In genomic region chr7:114715907-114716306, GRCh38 we compare ENCODE assay signal across 15 cellular contexts.
A peak's percentile ranks its signal among the peaks of the same experiment; 100 is the strongest.
DNase-seq lines count a peak whose midpoint lies in the region; ATAC-seq, FAIRE-seq and TF ChIP-seq lines count a peak whose summit lies in the region.
"Had no signal": no experiment of that assay in that cellular context is flagged by ENCODE, and none has a peak within 500 bp of the region (broad histone marks: within the 10 kb centered on the region; RNA-seq: fewer than 3 reads in every experiment).

No MANE protein-coding gene starts in this region.

- dilution Hi-C loops in keratinocyte (cut with MboI; ENCODE audit: extremely low pct_ligation_motif_present, low sequenced_read_pairs) = no loop called here

- H3K79me2 ChIP-seq in keratinocyte (ENCODE audit: control insufficient read depth, insufficient read depth, low read length) = no peaks in the 10 kb centered on the region
- H3K79me2 ChIP-seq: hepatocyte had no signal

- no peak overlapping the region for H3K27ac ChIP-seq in keratinocyte (ENCODE audit: control insufficient read depth, insufficient read depth, low read length)
- H3K27ac ChIP-seq: hepatocyte had no signal

- H3K9me3 ChIP-seq in keratinocyte (ENCODE audit: control insufficient read depth, low read depth, low read length) = no peaks in the 10 kb centered on the region
- H3K9me3 ChIP-seq: HAP-1 had no signal

- no peak overlapping the region for H3K4me3 ChIP-seq in keratinocyte (ENCODE audit: control insufficient read depth in 2 of 3, extremely low read depth in 1 of 3, insufficient read depth in 2 of 3, low read depth in 1 of 3, low read length in 3 of 3)
- H3K4me3 ChIP-seq: HAP-1, hepatocyte had no signal

- no peak for DNase-seq in activated T-cell treated with anti-CD3 and anti-CD28 coated beads, Interleukin-2, amount 50 U/mL, for 4 hours
- no peak for DNase-seq in activated T-cell treated with anti-CD3 and anti-CD28 coated beads, Interleukin-2, amount 50 U/mL, for 1 hour
- DNase-seq in T-helper 2 cell treated with Interferon-gamma antibody and Interleukin-4, amounts not matched to agents 5 μg/mL and 100 μg/mL, for 36 hours (ENCODE audit: low spot score) = peak; percentile 33
- no peak for DNase-seq in keratinocyte (ENCODE audit: low read depth, low spot score)
- DNase-seq in GM12892 (ENCODE audit: insufficient read length) = no peak
- no peak for DNase-seq in Right ventricle myocardium inferior (ENCODE audit: missing footprints)
- DNase-seq in HUDEP-2 (lab: John Stamatoyannopoulos, UW; ENCODE audit: unreplicated experiment in 76 of 76) = no peak
- DNase-seq: activated CD8-positive, alpha-beta memory T cell treated with anti-CD3 and anti-CD28 coated beads for 24 hours; activated naive CD4-positive, alpha-beta T cell treated with anti-CD3 and anti-CD28 coated beads, Interleukin-2, amount 10 ng/mL, durations not matched to agents 7 days and 5 days; COR-L47; left cardiac atrium; NCI-H1436 treated with DMSO at 0.1 percent for 48 hours had no signal

- no peak overlapping the region for H3K4me2 ChIP-seq in keratinocyte (ENCODE audit: control insufficient read depth, extremely low read depth, insufficient read depth, low read depth, low read length)
- H3K4me2 ChIP-seq: hepatocyte had no signal

- FAIRE-seq in keratinocyte (lab: Jason Lieb, UNC) (peak; percentile 39), GM12892 (lab: Jason Lieb, UNC) (no peak)

- H2AFZ ChIP-seq in keratinocyte (ENCODE audit: control insufficient read depth, low read length) = no peak overlapping the region
- H2AFZ ChIP-seq: hepatocyte had no signal

- H4K20me1 ChIP-seq in keratinocyte (ENCODE audit: control insufficient read depth, extremely low read depth, insufficient read depth, low read length) = no peaks in the 10 kb centered on the region

- peaks cover 6% of the 10 kb centered on the region for H3K27me3 Mint-ChIP-seq in activated T-cell treated with anti-CD3 and anti-CD28 coated beads, Interleukin-2, amount 50 U/mL, for 4 hours (ENCODE audit: low read depth)
- H3K27me3 Mint-ChIP-seq in T-helper 2 cell treated with Interferon-gamma antibody and Interleukin-4, amounts not matched to agents 5 μg/mL and 100 μg/mL, for 36 hours (ENCODE audit: low read depth) = peaks cover 2% of the 10 kb centered on the region
- H3K27me3 Mint-ChIP-seq: activated naive CD4-positive, alpha-beta T cell treated with anti-CD3 and anti-CD28 coated beads, Interleukin-2, amount 10 ng/mL, durations not matched to agents 7 days and 5 days had no signal

- peak; percentile 46 to 69 for ATAC-seq in activated T-cell treated with anti-CD3 and anti-CD28 coated beads, Interleukin-2, amount 50 U/mL, for 4 hours
- ATAC-seq in HG02973 (IDR thresholded peaks at IDR 0.05; ENCODE audit: unreplicated experiment) (peak; percentile 67), Right ventricle myocardium inferior (no peak)
- ATAC-seq: left cardiac atrium had no signal

- no peaks in the 10 kb centered on the region for H3K9me1 ChIP-seq in keratinocyte (ENCODE audit: control insufficient read depth, extremely low read depth, insufficient read depth, low read length)

- no peak for TF ChIP-seq POLR2A in GM12892 (IDR thresholded peaks at IDR 0.05; ENCODE audit: low read depth, low read length)

- H3K4me1 Mint-ChIP-seq in activated T-cell treated with anti-CD3 and anti-CD28 coated beads, Interleukin-2, amount 50 U/mL, for 4 hours (ENCODE audit: low read depth) = peaks cover 3% of the 10 kb centered on the region
- peaks cover 8% of the 10 kb centered on the region for H3K4me1 Mint-ChIP-seq in T-helper 2 cell treated with Interferon-gamma antibody and Interleukin-4, amounts not matched to agents 5 μg/mL and 100 μg/mL, for 36 hours (ENCODE audit: low read depth)
- H3K4me1 Mint-ChIP-seq: activated naive CD4-positive, alpha-beta T cell treated with anti-CD3 and anti-CD28 coated beads, Interleukin-2, amount 10 ng/mL, durations not matched to agents 7 days and 5 days had no signal

- no peaks in the 10 kb centered on the region for H3K36me3 Mint-ChIP-seq in activated T-cell treated with anti-CD3 and anti-CD28 coated beads, Interleukin-2, amount 50 U/mL, for 4 hours (ENCODE audit: insufficient read depth)
- no peaks in the 10 kb centered on the region for H3K36me3 Mint-ChIP-seq in T-helper 2 cell treated with Interferon-gamma antibody and Interleukin-4, amounts not matched to agents 5 μg/mL and 100 μg/mL, for 36 hours (ENCODE audit: low read depth)
- H3K36me3 Mint-ChIP-seq: activated naive CD4-positive, alpha-beta T cell treated with anti-CD3 and anti-CD28 coated beads, Interleukin-2, amount 10 ng/mL, durations not matched to agents 7 days and 5 days had no signal

- H3K9ac ChIP-seq in keratinocyte (ENCODE audit: control insufficient read depth, extremely low read depth, insufficient read depth, low read length) = no peak overlapping the region

- no peak overlapping the region for H3K4me3 Mint-ChIP-seq in activated T-cell treated with anti-CD3 and anti-CD28 coated beads, Interleukin-2, amount 50 U/mL, for 4 hours
- H3K4me3 Mint-ChIP-seq in T-helper 2 cell treated with Interferon-gamma antibody and Interleukin-4, amounts not matched to agents 5 μg/mL and 100 μg/mL, for 36 hours = no peak overlapping the region
- H3K4me3 Mint-ChIP-seq: activated naive CD4-positive, alpha-beta T cell treated with anti-CD3 and anti-CD28 coated beads, Interleukin-2, amount 10 ng/mL, durations not matched to agents 7 days and 5 days had no signal

- H3K27ac Mint-ChIP-seq in T-helper 2 cell treated with Interferon-gamma antibody and Interleukin-4, amounts not matched to agents 5 μg/mL and 100 μg/mL, for 36 hours = no peak overlapping the region
- H3K27ac Mint-ChIP-seq: activated naive CD4-positive, alpha-beta T cell treated with anti-CD3 and anti-CD28 coated beads, Interleukin-2, amount 10 ng/mL, durations not matched to agents 7 days and 5 days had no signal

- H3K27me3 ChIP-seq in keratinocyte (ENCODE audit: control insufficient read depth, extremely low read depth, insufficient read depth, low read length) = no peaks in the 10 kb centered on the region
- H3K27me3 ChIP-seq: hepatocyte had no signal

- H3K36me3 ChIP-seq in keratinocyte (ENCODE audit: control insufficient read depth in 2 of 2, extremely low read depth in 1 of 2, insufficient read depth in 2 of 2, low read length in 2 of 2) = no peaks in the 10 kb centered on the region
- H3K36me3 ChIP-seq: HAP-1 had no signal

- no peaks in the 10 kb centered on the region for H3K9me3 Mint-ChIP-seq in activated T-cell treated with anti-CD3 and anti-CD28 coated beads, Interleukin-2, amount 50 U/mL, for 4 hours
- H3K9me3 Mint-ChIP-seq in T-helper 2 cell treated with Interferon-gamma antibody and Interleukin-4, amounts not matched to agents 5 μg/mL and 100 μg/mL, for 36 hours = no peaks in the 10 kb centered on the region
- H3K9me3 Mint-ChIP-seq: activated naive CD4-positive, alpha-beta T cell treated with anti-CD3 and anti-CD28 coated beads, Interleukin-2, amount 10 ng/mL, durations not matched to agents 7 days and 5 days had no signal

- H3K4me1 ChIP-seq in keratinocyte (ENCODE audit: control insufficient read depth, extremely low read depth, insufficient read depth, low read length) = no peaks in the 10 kb centered on the region
- H3K4me1 ChIP-seq: HAP-1 had no signal

- no peak for TF ChIP-seq CTCF in keratinocyte (optimal IDR thresholded peaks at IDR 0.05 in 1 of 3, IDR thresholded peaks at IDR 0.05 in 1 of 3, conservative IDR thresholded peaks at IDR 0.05 in 1 of 3; ENCODE audit: extremely low read depth in 1 of 3, insufficient read depth in 2 of 3, low read length in 3 of 3)

- intact Hi-C loops in Right ventricle myocardium inferior (cut with DNase I) = no loop called here
